ENCODE assay signal across 8 cellular contexts in genomic region chr13:97434417-97435296, GRCh38. TPM values are rescaled to one million over a fixed set of nuclear protein-coding genes. Genes with fewer than 3 reads are reported as not detected.
DNase-seq lines count a peak whose midpoint lies in the region; ATAC-seq and TF ChIP-seq lines count a peak whose summit lies in the region.

No MANE protein-coding gene starts in this region.

- TF ChIP-seq POLR2A in transverse colon (IDR thresholded peaks at IDR 0.05), result no peak

- peak overlapping the region; percentile 95 for H3K27ac Mint-ChIP-seq in glutamatergic neuron (ENCODE audit: unreplicated experiment)

- H3K4me1 Mint-ChIP-seq in glutamatergic neuron (ENCODE audit: low read depth, unreplicated experiment), result peaks cover 17% of the 10 kb centered on the region

- H3K27ac ChIP-seq in OCI-LY1 (ENCODE audit: low read depth, low read length, poor library complexity, severe bottlenecking), result peak overlapping the region; percentile 52
- peak overlapping the region; percentile 55 for H3K27ac ChIP-seq in parathyroid adenoma
- H3K27ac ChIP-seq in transverse colon, result peak overlapping the region; percentile 88 to 100 (median 100)

- H3K36me3 Mint-ChIP-seq in glutamatergic neuron (ENCODE audit: unreplicated experiment), result no peaks in the 10 kb centered on the region

- TF ChIP-seq CTCF in OCI-LY1 (IDR thresholded peaks at IDR 0.05; ENCODE audit: low read length) (no peak), glutamatergic neuron (IDR thresholded peaks at IDR 0.05; ENCODE audit: partially characterized antibody, unreplicated experiment) (no peak), parathyroid adenoma (IDR thresholded peaks at IDR 0.05) (no peak), transverse colon (IDR thresholded peaks at IDR 0.05) (no peak)

- H3K9me2 ChIP-seq in OCI-LY1 (ENCODE audit: low read depth, low read length), result no peaks in the 10 kb centered on the region

- H3K36me3 ChIP-seq in OCI-LY1 (ENCODE audit: insufficient read depth, low read length) (peaks cover 18% of the 10 kb centered on the region; the same call in 1 of the 2 replicates), parathyroid adenoma (ENCODE audit: control insufficient read depth, insufficient read depth, low read length) (no peaks in the 10 kb centered on the region), transverse colon (no peaks in the 10 kb centered on the region)

- H3K4me2 ChIP-seq in OCI-LY1 (ENCODE audit: low read length) (peak overlapping the region; percentile 92), parathyroid adenoma (ENCODE audit: low read length) (peak overlapping the region; percentile 71)

- TF ChIP-seq EP300 in transverse colon (IDR thresholded peaks at IDR 0.05; ENCODE audit: low read depth), result no peak

- no peaks in the 10 kb centered on the region for H3K27me3 ChIP-seq in OCI-LY1 (ENCODE audit: insufficient read depth, low read length)
- H3K27me3 ChIP-seq in parathyroid adenoma (ENCODE audit: control insufficient read depth, insufficient read depth, low read length), result no peaks in the 10 kb centered on the region
- H3K27me3 ChIP-seq in transverse colon, result no peaks in the 10 kb centered on the region

- in situ Hi-C loops in transverse colon (cut with MboI; ENCODE audit: low pct_ligation_motif_present in 1 of 4, low pct_unique_long_range_greater_than_20kb in 1 of 4, low sequenced_read_pairs in 3 of 4), result loop anchor here in 1 of 4 donors (10.0 kb wide), 1 partner anchor 210 kb away; the partner anchor contains the start of gene MBNL2

- H3K9ac ChIP-seq in OCI-LY1 (ENCODE audit: low read length) (peak overlapping the region; percentile 75), parathyroid adenoma (no peak overlapping the region)

- peak; percentile 5 for ATAC-seq in HG02759 (IDR thresholded peaks at IDR 0.05; ENCODE audit: unreplicated experiment)

- H3F3A ChIP-seq in OCI-LY1 (ENCODE audit: insufficient read depth, low read length), result no peaks in the 10 kb centered on the region

- H3K4me1 ChIP-seq in OCI-LY1 (ENCODE audit: insufficient read depth, low read length, severe bottlenecking) (peaks cover 32% of the 10 kb centered on the region), parathyroid adenoma (peaks cover 4% of the 10 kb centered on the region), transverse colon (peaks cover 7 to 46% (median 38%) of the 10 kb centered on the region in 4 donors)

- 0 to 1% methylated on average over 3 to 37 of the region's 59 CpGs for WGBS in transverse colon (ENCODE audit: low coverage in 1 of 2), 2 donors

- intact Hi-C loops in transverse colon (cut with DNase I; ENCODE audit: low total_unique reads), result loop anchor here (5.0 kb wide), 1 partner anchor 137 kb away; no protein-coding TSS in a partner anchor

- H4K20me1 ChIP-seq in OCI-LY1 (ENCODE audit: insufficient read depth, low read length), result no peaks in the 10 kb centered on the region

- peak; percentile 7 for DNase-seq in GM03348 (ENCODE audit: low spot score)
- peak; percentile 34 for DNase-seq in activated gamma-delta T cell treated with Interleukin-2 at 50 U/mL for 16 hours
- DNase-seq in glutamatergic neuron, result peak; percentile 56
- peak; percentile 43 for DNase-seq in transverse colon
- no peak for DNase-seq in iPS-NIHi7 (ENCODE audit: extremely low spot score)

- peaks cover 6% of the 10 kb centered on the region; the same call in 1 of the 2 replicates for H3K9me3 ChIP-seq in OCI-LY1 (ENCODE audit: low read length)
- no peaks in the 10 kb centered on the region for H3K9me3 ChIP-seq in parathyroid adenoma (ENCODE audit: control insufficient read depth, low read length)
- H3K9me3 ChIP-seq in transverse colon, result no peaks in the 10 kb centered on the region

- H3K79me2 ChIP-seq in OCI-LY1 (ENCODE audit: insufficient read depth, low read length) (peaks cover 27% of the 10 kb centered on the region), parathyroid adenoma (peaks cover 2% of the 10 kb centered on the region)

- H3K27me3 Mint-ChIP-seq in glutamatergic neuron (ENCODE audit: unreplicated experiment), result peaks cover 9% of the 10 kb centered on the region

- H2AFZ ChIP-seq in OCI-LY1 (ENCODE audit: low read length), result no peak overlapping the region
- peak overlapping the region; percentile 51 for H2AFZ ChIP-seq in parathyroid adenoma

- peak overlapping the region; percentile 99 for H3K4me3 Mint-ChIP-seq in glutamatergic neuron (ENCODE audit: unreplicated experiment)

- peaks cover 15% of the 10 kb centered on the region for H3K9me3 Mint-ChIP-seq in glutamatergic neuron (ENCODE audit: unreplicated experiment)

- H3K4me3 ChIP-seq in OCI-LY1 (ENCODE audit: low read depth, low read length, poor library complexity, severe bottlenecking), result peak overlapping the region; percentile 74
- H3K4me3 ChIP-seq in parathyroid adenoma (ENCODE audit: low read depth, low read length), result peak overlapping the region; percentile 44
- H3K4me3 ChIP-seq in transverse colon, result peak overlapping the region; percentile 28 to 85 (median 70)

RNA-seq across cellular contexts. Expression of gene RAP2A, which starts 0.7 kb away (rescaled TPM):
- total RNA-seq in glutamatergic neuron (ENCODE audit: unreplicated experiment) (51.2 TPM), transverse colon (10 to 100 TPM; 10.5 to 23.2 (median 20.7) TPM)
